In genomic region chr16:31333686-31334649, GRCh38 we compare ENCODE assay signal across 8 cellular contexts. TPM values are rescaled to one million over a fixed set of nuclear protein-coding genes. Genes with fewer than 3 reads are reported as not detected.
DNase-seq lines count a peak whose midpoint lies in the region; ATAC-seq and TF ChIP-seq lines count a peak whose summit lies in the region.

No MANE protein-coding gene starts in this region.

- 0% methylated on average over 2 of the region's 5 CpGs for WGBS in right lobe of liver (ENCODE audit: insufficient coverage, low coverage, low lambda C conversion rate, missing lambda C conversion rate)

- DNase-seq in Caki2 (ENCODE audit: low read depth) (peak; percentile 54), NCI-H1105 treated with DMSO at 0.1 percent for 48 hours (lab: John Stamatoyannopoulos, UW) (peak; percentile 27), right lobe of liver (no peak), inferior parietal cortex (ENCODE audit: extremely low spot score) (no peak)
- no peak for DNase-seq in activated naive CD8-positive, alpha-beta T cell treated with anti-CD3 and anti-CD28 coated beads, Interleukin-2, amount 50 U/mL, for 24 hours

- no peaks in the 10 kb centered on the region for H3K9me3 ChIP-seq in right lobe of liver

- no peak overlapping the region for H3K4me3 Mint-ChIP-seq in activated naive CD8-positive, alpha-beta T cell treated with anti-CD3 and anti-CD28 coated beads, Interleukin-2, amount 50 U/mL, for 24 hours

- no peak overlapping the region for H3K27ac Mint-ChIP-seq in activated naive CD8-positive, alpha-beta T cell treated with anti-CD3 and anti-CD28 coated beads, Interleukin-2, amount 50 U/mL, for 24 hours

- peak; percentile 14 to 23 (median 18) for TF ChIP-seq CTCF in right lobe of liver (IDR thresholded peaks at IDR 0.05)

- no peaks in the 10 kb centered on the region for H3K4me1 ChIP-seq in right lobe of liver

- H3K27me3 ChIP-seq in right lobe of liver = no peaks in the 10 kb centered on the region

- no peaks in the 10 kb centered on the region for H3K36me3 ChIP-seq in right lobe of liver

- intact Hi-C loops in right lobe of liver (cut with DNase I) = no loop called here

- H3K36me3 Mint-ChIP-seq in activated naive CD8-positive, alpha-beta T cell treated with anti-CD3 and anti-CD28 coated beads, Interleukin-2, amount 50 U/mL, for 24 hours (ENCODE audit: low read depth) = peaks cover 2% of the 10 kb centered on the region

- peaks cover 35% of the 10 kb centered on the region for H3K4me1 Mint-ChIP-seq in activated naive CD8-positive, alpha-beta T cell treated with anti-CD3 and anti-CD28 coated beads, Interleukin-2, amount 50 U/mL, for 24 hours

- no peak overlapping the region for H3K27ac ChIP-seq in right lobe of liver

- ATAC-seq in GM18907 (IDR thresholded peaks at IDR 0.05; ENCODE audit: unreplicated experiment) = peak; percentile 71
- ATAC-seq in activated naive CD8-positive, alpha-beta T cell treated with anti-CD3 and anti-CD28 coated beads, Interleukin-2, amount 50 U/mL, for 24 hours = peak; percentile 70
- ATAC-seq in right lobe of liver = peak; percentile 60 to 82 (median 64)
- no peak for ATAC-seq in GM21717 (IDR thresholded peaks at IDR 0.05; ENCODE audit: unreplicated experiment)
- ATAC-seq in GM21528 (IDR thresholded peaks at IDR 0.05; ENCODE audit: low FRiP score, unreplicated experiment) = no peak

- H3K27me3 Mint-ChIP-seq in activated naive CD8-positive, alpha-beta T cell treated with anti-CD3 and anti-CD28 coated beads, Interleukin-2, amount 50 U/mL, for 24 hours = peaks cover 11% of the 10 kb centered on the region

- in situ Hi-C loops in Caki2 (cut with HindIII; ENCODE audit: low pct_unique_long_range_greater_than_20kb, low sequenced_read_pairs) = no loop called here

- TF ChIP-seq POLR2A in right lobe of liver (IDR thresholded peaks at IDR 0.05) = no peak

- peaks cover 3% of the 10 kb centered on the region for H3K9me3 Mint-ChIP-seq in activated naive CD8-positive, alpha-beta T cell treated with anti-CD3 and anti-CD28 coated beads, Interleukin-2, amount 50 U/mL, for 24 hours

- no peak overlapping the region for H3K4me3 ChIP-seq in right lobe of liver

RNA-seq across cellular contexts. Expression of gene ITGAX, which starts 21.0 kb away (rescaled TPM):
- total RNA-seq in Caki2 (2014; rRNA removed; shearing (Covaris generic); ENCODE audit: low replicate concordance) = 9.7 and 18.6 TPM in 2 replicates
- 10 to 100 TPM in 1 of 6 experiments, 1 to 10 TPM in 5; 2.0 to 15.3 (median 5.2) TPM for total RNA-seq in right lobe of liver

RNA-seq across cellular contexts. Expression of gene ITGAD, which starts 59.2 kb away (rescaled TPM):
- not detected in 2 replicates for total RNA-seq in Caki2 (2014; rRNA removed; shearing (Covaris generic); ENCODE audit: low replicate concordance)
- 1 to 10 TPM in 1 of 6 experiments, under 1 TPM in 3, not detected in 2; 0.13 to 2.0 (median 0.69) TPM for total RNA-seq in right lobe of liver

Comparison
In these comparisons a context has a peak if more than half of its experiments do, and no peak if none do; other contexts are left out.
1. DNase-seq: peak in Caki2 (single experiment) and NCI-H1105 treated with DMSO at 0.1 percent for 48 hours (single experiment); none in activated naive CD8-positive, alpha-beta T cell treated with anti-CD3 and anti-CD28 coated beads, Interleukin-2, amount 50 U/mL, for 24 hours (single experiment), right lobe of liver (0 of 3) and inferior parietal cortex (single experiment).
2. ATAC-seq: peak in GM18907 (single experiment), activated naive CD8-positive, alpha-beta T cell treated with anti-CD3 and anti-CD28 coated beads, Interleukin-2, amount 50 U/mL, for 24 hours (single experiment) and right lobe of liver (4 of 4); none in GM21717 (single experiment) and GM21528 (single experiment).